Comparison of ENCODE assay signal across 12 cellular contexts in genomic region chr5:56329652-56330051, GRCh38.
DNase-seq lines count a peak whose midpoint lies in the region; ATAC-seq, FAIRE-seq and TF ChIP-seq lines count a peak whose summit lies in the region.
"Had no signal": no experiment of that assay in that cellular context is flagged by ENCODE, and none has a peak within 500 bp of the region (broad histone marks: within the 10 kb centered on the region; RNA-seq: fewer than 3 reads in every experiment).

No MANE protein-coding gene starts in this region.

- peak overlapping the region; percentile 78 for H3K27ac ChIP-seq in hepatocyte
- H3K27ac ChIP-seq: VCaP had no signal

- no peak overlapping the region for H3K4me2 ChIP-seq in hepatocyte

- H3K36me3 ChIP-seq in hepatocyte (replicated peaks; ENCODE audit: insufficient read depth, low read depth), result no peaks in the 10 kb centered on the region

- no peak overlapping the region for H3K4me3 ChIP-seq in hepatocyte

- TF ChIP-seq CTCF in hepatocyte (IDR thresholded peaks at IDR 0.05; ENCODE audit: poor library complexity), result no peak

- H3K79me2 ChIP-seq in hepatocyte, result no peaks in the 10 kb centered on the region

- peak; percentile 96 for FAIRE-seq in GM18507 (lab: Jason Lieb, UNC)
- FAIRE-seq: kidney had no signal

- H3K9me3 ChIP-seq in hepatocyte (ENCODE audit: low read depth), result peaks cover under 1% of the 10 kb centered on the region

- WGBS in hepatocyte (ENCODE audit: low lambda C conversion rate, missing lambda C conversion rate), result 71% methylated on average over 3 of the region's 3 CpGs

- no peak overlapping the region for H2AFZ ChIP-seq in hepatocyte

- DNase-seq in GM18507 (ENCODE audit: extremely low spot score, insufficient read length, low read depth), result no peak
- no peak for DNase-seq in hepatocyte (ENCODE audit: low spot score)
- no peak for DNase-seq in NCI-H2171 (lab: John Stamatoyannopoulos, UW)
- no peak for DNase-seq in globus pallidus (ENCODE audit: low spot score)
- no peak for DNase-seq in activated effector memory CD4-positive, alpha-beta T cell treated with anti-CD3 and anti-CD28 coated beads, Interleukin-2, amount 50 U/mL, for 16 hours
- no peak for DNase-seq in activated CD8-positive, alpha-beta memory T cell treated with anti-CD3 and anti-CD28 coated beads, Interleukin-2, amount 50 U/mL, for 48 hours
- DNase-seq: cortex of kidney, kidney, NCI-H187 had no signal

- ATAC-seq in GM21381 (IDR thresholded peaks at IDR 0.05; ENCODE audit: unreplicated experiment) (peak; percentile 51), HG03442 (IDR thresholded peaks at IDR 0.05; ENCODE audit: unreplicated experiment) (peak; percentile 45)

- no peaks in the 10 kb centered on the region for H3K27me3 ChIP-seq in hepatocyte

- peaks cover 31% of the 10 kb centered on the region for H3K4me1 ChIP-seq in hepatocyte (ENCODE audit: insufficient read depth)

- no peaks in the 10 kb centered on the region for H3K9me2 ChIP-seq in hepatocyte (replicated peaks; ENCODE audit: insufficient read depth)

- no peaks in the 10 kb centered on the region for H4K20me1 ChIP-seq in hepatocyte (ENCODE audit: insufficient read depth, poor library complexity, severe bottlenecking)
